18 cellular contexts compared by ENCODE assay signal in genomic region chr4:113405874-113406722, GRCh38.
DNase-seq lines count a peak whose midpoint lies in the region; ATAC-seq and TF ChIP-seq lines count a peak whose summit lies in the region.
"Had no signal": no experiment of that assay in that cellular context is flagged by ENCODE, and none has a peak within 500 bp of the region (broad histone marks: within the 10 kb centered on the region; RNA-seq: fewer than 3 reads in every experiment).

No MANE protein-coding gene starts in this region.

- WGBS in liver, result 44% methylated on average over 7 of the region's 7 CpGs

- no peaks in the 10 kb centered on the region for H3K36me3 Mint-ChIP-seq in activated naive CD8-positive, alpha-beta T cell treated with anti-CD3 and anti-CD28 coated beads, Interleukin-2, amount 50 U/mL, for 24 hours (ENCODE audit: low read depth)

- H3K27me3 ChIP-seq in WERI-Rb-1 (ENCODE audit: insufficient read depth, low read depth, severe bottlenecking) (no peaks in the 10 kb centered on the region), liver (ENCODE audit: control insufficient read depth in 4 of 4, insufficient read depth in 4 of 4, low read length in 3 of 4) (no peaks in the 10 kb centered on the region), H7 (ENCODE audit: control insufficient read depth, insufficient read depth, low read length) (no peaks in the 10 kb centered on the region)
- H3K27me3 ChIP-seq: BLaER1 had no signal

- H3K27ac ChIP-seq in WERI-Rb-1, result peak overlapping the region; percentile 46
- H3K27ac ChIP-seq in liver (ENCODE audit: low read depth in 1 of 2, low read length in 2 of 2), result peak overlapping the region; percentile 63 to 70
- H3K27ac ChIP-seq: BLaER1, GM23248, KMS-11 had no signal

- peaks cover 5% of the 10 kb centered on the region for H3K4me1 Mint-ChIP-seq in activated naive CD8-positive, alpha-beta T cell treated with anti-CD3 and anti-CD28 coated beads, Interleukin-2, amount 50 U/mL, for 24 hours

- H3K4me3 Mint-ChIP-seq in activated naive CD8-positive, alpha-beta T cell treated with anti-CD3 and anti-CD28 coated beads, Interleukin-2, amount 50 U/mL, for 24 hours, result no peak overlapping the region
- H3K4me3 Mint-ChIP-seq: CD4-positive, alpha-beta T cell; HFFc6 had no signal

- ATAC-seq in GM21390 (IDR thresholded peaks at IDR 0.05; ENCODE audit: unreplicated experiment), result no peak
- no peak for ATAC-seq in activated naive CD8-positive, alpha-beta T cell treated with anti-CD3 and anti-CD28 coated beads, Interleukin-2, amount 50 U/mL, for 24 hours

- DNase-seq in NCI-H345 (lab: John Stamatoyannopoulos, UW) (peak; percentile 41), NCI-H345 treated with DMSO at 0.1 percent for 48 hours (lab: John Stamatoyannopoulos, UW; ENCODE audit: unreplicated experiment) (no peak), WERI-Rb-1 (no peak), H7 (no peak)
- DNase-seq in activated naive CD8-positive, alpha-beta T cell treated with anti-CD3 and anti-CD28 coated beads, Interleukin-2, amount 50 U/mL, for 24 hours, result no peak
- DNase-seq: CD4-positive, alpha-beta T cell; GM23248; HFFc6; NCI-H1694 treated with DMSO at 0.1 percent for 48 hours; NCI-H2227 treated with DMSO at 0.1 percent for 48 hours; NCI-H524; NCI-H82; SHP77 had no signal

- H3K4me3 ChIP-seq in WERI-Rb-1 (ENCODE audit: low read depth, low read length) (no peak overlapping the region), liver (ENCODE audit: low read depth in 1 of 3, low read length in 3 of 3) (peak overlapping the region; percentile 15 to 37 (median 28)), H7 (ENCODE audit: insufficient read depth, low read depth, low read length) (no peak overlapping the region)
- H3K4me3 ChIP-seq: BLaER1, GM23248, HAP-1 had no signal

- H3K36me3 ChIP-seq in WERI-Rb-1 (no peaks in the 10 kb centered on the region), liver (ENCODE audit: control insufficient read depth in 4 of 4, insufficient read depth in 3 of 4, low read depth in 1 of 4, low read length in 3 of 4) (no peaks in the 10 kb centered on the region), H7 (replicated peaks; ENCODE audit: control insufficient read depth, insufficient read depth, low read length) (no peaks in the 10 kb centered on the region)
- H3K36me3 ChIP-seq: BLaER1, HAP-1 had no signal

- H3K27ac Mint-ChIP-seq in activated naive CD8-positive, alpha-beta T cell treated with anti-CD3 and anti-CD28 coated beads, Interleukin-2, amount 50 U/mL, for 24 hours, result no peak overlapping the region
- H3K27ac Mint-ChIP-seq: CD4-positive, alpha-beta T cell; HFFc6 had no signal

- peaks cover 13 to 53% (median 43%) of the 10 kb centered on the region in 4 donors for H3K4me1 ChIP-seq in liver (ENCODE audit: control insufficient read depth in 4 of 4, insufficient read depth in 4 of 4, low read length in 3 of 4)
- H3K4me1 ChIP-seq: BLaER1, HAP-1 had no signal

- H3K27me3 Mint-ChIP-seq in activated naive CD8-positive, alpha-beta T cell treated with anti-CD3 and anti-CD28 coated beads, Interleukin-2, amount 50 U/mL, for 24 hours, result peaks cover 9% of the 10 kb centered on the region

- no peak for TF ChIP-seq RAD21 in liver (IDR thresholded peaks at IDR 0.05)

- no peaks in the 10 kb centered on the region for H3K9me3 Mint-ChIP-seq in activated naive CD8-positive, alpha-beta T cell treated with anti-CD3 and anti-CD28 coated beads, Interleukin-2, amount 50 U/mL, for 24 hours
- H3K9me3 Mint-ChIP-seq: CD4-positive, alpha-beta T cell; HFFc6 had no signal

- H3K9ac ChIP-seq in liver (ENCODE audit: low read depth in 1 of 2, low read length in 2 of 2), result peak overlapping the region in 1 of 2 donors; percentile 58
- H3K9ac ChIP-seq: BLaER1, GM23248, KMS-11 had no signal

- TF ChIP-seq CTCF in WERI-Rb-1 (IDR thresholded peaks at IDR 0.05; ENCODE audit: low read depth, low read length) (no peak), liver (IDR thresholded peaks at IDR 0.05; ENCODE audit: low read depth, low read length, missing input control) (no peak)

- H3K9me3 ChIP-seq in WERI-Rb-1 (ENCODE audit: severe bottlenecking), result no peaks in the 10 kb centered on the region
- H3K9me3 ChIP-seq in liver (ENCODE audit: control insufficient read depth in 4 of 4, low read length in 3 of 4), result no peaks in the 10 kb centered on the region
- H3K9me3 ChIP-seq: BLaER1, HAP-1 had no signal

TF ChIP-seq in liver, 16 proteins besides CTCF, POLR2A, EP300 and RAD21:
- peak in 1 of 2 donors; percentile 37 for TF ChIP-seq JUND (IDR thresholded peaks at IDR 0.05)
- no peak for TF ChIP-seq ZBTB33 (IDR thresholded peaks at IDR 0.05)

Comparison
In these comparisons a context has a peak if more than half of its experiments do, and no peak if none do; other contexts are left out.
1. H3K4me3 ChIP-seq: peak in liver (3 of 3); none in WERI-Rb-1 (single experiment) and H7 (single experiment).